In genomic region chr1:3326516-3327388, GRCh38 we compare ENCODE assay signal across 1 cellular context.
TF ChIP-seq lines count a peak whose summit lies in the region.

No MANE protein-coding gene starts in this region.

TF ChIP-seq in HepG2, 621 proteins besides CTCF, POLR2A, EP300 and RAD21 (continued from another document and continues in another):
- no peak for TF ChIP-seq ZFAT (CRISPR knock-in tag; conservative IDR thresholded peaks at IDR 0.05)
- TF ChIP-seq KLF12 (CRISPR knock-in tag; IDR thresholded peaks at IDR 0.05; ENCODE audit: borderline replicate concordance), result no peak
- no peak for TF ChIP-seq ZNF704 (CRISPR knock-in tag; IDR thresholded peaks at IDR 0.05; ENCODE audit: borderline replicate concordance)
- TF ChIP-seq GTF2F1 (IDR thresholded peaks at IDR 0.05; ENCODE audit: low read length), result no peak
- TF ChIP-seq GTF3A (CRISPR knock-in tag; conservative IDR thresholded peaks at IDR 0.05), result no peak
- no peak for TF ChIP-seq ZNF24 (IDR thresholded peaks at IDR 0.05)
- TF ChIP-seq ZNF264 (CRISPR knock-in tag; IDR thresholded peaks at IDR 0.05), result 0 out of 2 replicates have a peak, but pooled peaks have one; percentile 50
- TF ChIP-seq ZNF33A (CRISPR knock-in tag; IDR thresholded peaks at IDR 0.05; ENCODE audit: borderline replicate concordance), result no peak
- peak; percentile 39; the same call in 1 of the 2 replicates for TF ChIP-seq ZNF121 (CRISPR knock-in tag; IDR thresholded peaks at IDR 0.05)
- TF ChIP-seq MXI1 (IDR thresholded peaks at IDR 0.05; ENCODE audit: borderline replicate concordance, low read depth, low read length), result no peak
- TF ChIP-seq NR2F2 (IDR thresholded peaks at IDR 0.05; ENCODE audit: borderline replicate concordance, low read depth), result no peak
- no peak for TF ChIP-seq KIAA2018 (CRISPR knock-in tag; IDR thresholded peaks at IDR 0.05; ENCODE audit: borderline replicate concordance)
- TF ChIP-seq BRF2 (CRISPR knock-in tag; IDR thresholded peaks at IDR 0.05), result no peak
- no peak for TF ChIP-seq ZNF30 (CRISPR knock-in tag; IDR thresholded peaks at IDR 0.05)
- peak; percentile 34; the same call in 1 of the 2 replicates for TF ChIP-seq STAT6 (CRISPR knock-in tag; IDR thresholded peaks at IDR 0.05; ENCODE audit: borderline replicate concordance)
- TF ChIP-seq CEBPB (IDR thresholded peaks at IDR 0.05; ENCODE audit: borderline replicate concordance, low read depth, low read length), result no peak
- no peak for TF ChIP-seq HNRNPH1 (optimal IDR thresholded peaks at IDR 0.05; ENCODE audit: low read depth, low read length)
- no peak for TF ChIP-seq LBX2 (CRISPR knock-in tag; IDR thresholded peaks at IDR 0.05; ENCODE audit: borderline replicate concordance)
- TF ChIP-seq CREM (IDR thresholded peaks at IDR 0.05), result peak; percentile 50; the same call in 1 of the 2 replicates
- no peak for TF ChIP-seq CREM (CRISPR knock-in tag; IDR thresholded peaks at IDR 0.05)
- TF ChIP-seq ETS1 (CRISPR knock-in tag; IDR thresholded peaks at IDR 0.05), result no peak
- no peak for TF ChIP-seq THAP11 (CRISPR knock-in tag; IDR thresholded peaks at IDR 0.05)
- no peak for TF ChIP-seq EED (CRISPR knock-in tag; IDR thresholded peaks at IDR 0.05)
- peak; percentile 86 for TF ChIP-seq MYC (CRISPR knock-in tag; IDR thresholded peaks at IDR 0.05; ENCODE audit: borderline replicate concordance)
- peak; percentile 64; the same call in 1 of the 2 replicates for TF ChIP-seq SMAD1 (CRISPR knock-in tag; IDR thresholded peaks at IDR 0.05; ENCODE audit: borderline replicate concordance, low read depth)
- TF ChIP-seq PCBP1 (IDR thresholded peaks at IDR 0.05; ENCODE audit: borderline replicate concordance, low read depth, low read length), result 0 out of 2 replicates have a peak, but pooled peaks have one; percentile 67
- no peak for TF ChIP-seq MED13 (CRISPR knock-in tag; IDR thresholded peaks at IDR 0.05)
- peak; percentile 71; the same call in 1 of the 2 replicates for TF ChIP-seq TMF1 (CRISPR knock-in tag; IDR thresholded peaks at IDR 0.05; ENCODE audit: low read depth)
- no peak; the same call in 1 of the 2 replicates for TF ChIP-seq ZFP41 (CRISPR knock-in tag; IDR thresholded peaks at IDR 0.05; ENCODE audit: borderline replicate concordance)
- no peak for TF ChIP-seq HMG20B (CRISPR knock-in tag; conservative IDR thresholded peaks at IDR 0.05)
- TF ChIP-seq ZNF713 (CRISPR knock-in tag; IDR thresholded peaks at IDR 0.05), result no peak
- TF ChIP-seq TCF7L2 (IDR thresholded peaks at IDR 0.05; ENCODE audit: low read depth, low read length), result no peak
- TF ChIP-seq FOXK1 (CRISPR knock-in tag; IDR thresholded peaks at IDR 0.05; ENCODE audit: borderline replicate concordance, low read depth), result peak; percentile 20; the same call in 1 of the 2 replicates
- 0 out of 2 replicates have a peak, but pooled peaks have one; percentile 39 for TF ChIP-seq ZNF296 (CRISPR knock-in tag; conservative IDR thresholded peaks at IDR 0.05)
- TF ChIP-seq MIER2 (CRISPR knock-in tag; IDR thresholded peaks at IDR 0.05), result no peak
- TF ChIP-seq ZMAT5 (CRISPR knock-in tag; IDR thresholded peaks at IDR 0.05; ENCODE audit: borderline replicate concordance, low read depth), result no peak
- no peak for TF ChIP-seq ZNF432 (CRISPR knock-in tag; IDR thresholded peaks at IDR 0.05; ENCODE audit: borderline replicate concordance)
- TF ChIP-seq ZNF75D (CRISPR knock-in tag; IDR thresholded peaks at IDR 0.05; ENCODE audit: borderline replicate concordance), result no peak
- no peak for TF ChIP-seq IRX3 (CRISPR knock-in tag; IDR thresholded peaks at IDR 0.05; ENCODE audit: borderline replicate concordance, low read depth)
- no peak for TF ChIP-seq ZNF564 (CRISPR knock-in tag; IDR thresholded peaks at IDR 0.05)
- TF ChIP-seq PHF20 (CRISPR knock-in tag; IDR thresholded peaks at IDR 0.05), result peak; percentile 20; the same call in 1 of the 2 replicates
- TF ChIP-seq TFAP4 (IDR thresholded peaks at IDR 0.05; ENCODE audit: borderline replicate concordance, low read depth), result peak; percentile 76; the same call in 1 of the 2 replicates
- TF ChIP-seq ZNF580 (CRISPR knock-in tag; IDR thresholded peaks at IDR 0.05; ENCODE audit: borderline replicate concordance, low read depth), result peak; percentile 68; the same call in 1 of the 2 replicates
- TF ChIP-seq ZNF263 (CRISPR knock-in tag; IDR thresholded peaks at IDR 0.05), result peak; percentile 80
- no peak for TF ChIP-seq ZEB1 (IDR thresholded peaks at IDR 0.05; ENCODE audit: insufficient replicate concordance, low read depth)
- no peak for TF ChIP-seq E2F1 (CRISPR knock-in tag; IDR thresholded peaks at IDR 0.05)
- TF ChIP-seq ZNF572 (CRISPR knock-in tag; IDR thresholded peaks at IDR 0.05), result no peak
- TF ChIP-seq CENPT (CRISPR knock-in tag; IDR thresholded peaks at IDR 0.05; ENCODE audit: low read depth), result no peak
- no peak for TF ChIP-seq MLX (CRISPR knock-in tag; IDR thresholded peaks at IDR 0.05)
